In the genomic region with DNA sequence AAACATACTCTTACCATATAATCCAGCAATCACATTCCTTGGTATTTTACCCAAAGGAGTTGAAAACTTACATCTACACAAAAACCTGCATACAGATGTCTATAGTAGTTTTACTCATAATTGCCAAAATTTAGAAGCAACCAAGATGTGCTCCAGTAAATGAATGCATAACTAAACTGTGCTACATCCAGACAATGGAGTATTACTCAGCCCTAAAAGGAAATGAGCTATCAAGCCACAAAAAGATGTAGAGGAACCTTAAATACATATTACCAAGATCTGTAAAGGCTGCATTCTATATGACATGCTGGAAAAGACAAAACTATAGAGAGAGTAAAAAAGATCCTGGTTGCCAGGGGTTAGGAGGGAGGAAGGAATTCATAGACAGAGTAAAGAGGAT, we compare ENCODE assay signal across 33 cellular contexts. TPM values are rescaled to one million over a fixed set of nuclear protein-coding genes. Genes with fewer than 3 reads are reported as not detected.
"Had no signal": no experiment of that assay in that cellular context is flagged by ENCODE, and none has a peak within 500 bp of the region (broad histone marks: within the 10 kb centered on the region; RNA-seq: fewer than 3 reads in every experiment).

No MANE protein-coding gene starts in this region.

- ATAC-seq: activated CD4-positive, CD25-positive, alpha-beta regulatory T cell treated with anti-CD3 and anti-CD28 coated beads, Interleukin-2, amount 50 U/mL, for 24 hours; effector memory CD8-positive, alpha-beta T cell; esophagus mucosa; heart left ventricle; T-helper 17 cell had no signal

- FAIRE-seq: frontal cortex had no signal

- H3K4me1 ChIP-seq: ascending aorta, breast epithelium, colonic mucosa had no signal

- DNase-seq: activated B cell treated with CpG ODN at 0.5 μM for 24 hours; activated CD4-positive, alpha-beta memory T cell treated with anti-CD3 and anti-CD28 coated beads, Interleukin-2, amount 10 ng/mL, durations not matched to agents 7 days and 5 days; activated CD4-positive, alpha-beta T cell treated with anti-CD3 and anti-CD28 coated beads, Interleukin-2, amount 10 ng/mL, durations not matched to agents 24 days and 14 days; activated CD8-positive, alpha-beta memory T cell treated with anti-CD3 and anti-CD28 coated beads, Interleukin-2, amount 50 U/mL, for 48 hours; activated effector memory CD4-positive, alpha-beta T cell treated with Interleukin-2 at 50 U/mL for 16 hours; activated gamma-delta T cell treated with Interleukin-2 at 50 U/mL for 16 hours; activated naive CD4-positive, alpha-beta T cell treated with anti-CD3 and anti-CD28 coated beads for 36 hours; activated naive CD8-positive, alpha-beta T cell treated with anti-CD3 and anti-CD28 coated beads, Interleukin-2, amount 10 ng/mL, durations not matched to agents 7 days and 5 days; activated T-cell treated with anti-CD3 and anti-CD28 coated beads for 4 hours; activated T-cell treated with anti-CD3 and anti-CD28 coated beads, Interleukin-2, amount 50 U/mL, for 24 hours; activated T-cell treated with anti-CD3 and anti-CD28 coated beads, Interleukin-2, amount 50 U/mL, for 72 hours; central memory CD4-positive, alpha-beta T cell; cerebellar nuclear complex; colonic mucosa; effector CD4-positive, alpha-beta T cell; effector memory CD8-positive, alpha-beta T cell; foreskin fibroblast; glutamatergic neuron; heart left ventricle; hypothalamus; T-helper 1 cell; T-helper 17 cell; T1000; WERI-Rb-1 had no signal

- H3K27ac Mint-ChIP-seq: activated B cell treated with CpG ODN at 0.5 μM for 24 hours; activated CD4-positive, alpha-beta memory T cell treated with anti-CD3 and anti-CD28 coated beads, Interleukin-2, amount 10 ng/mL, durations not matched to agents 7 days and 5 days; activated CD4-positive, alpha-beta T cell treated with anti-CD3 and anti-CD28 coated beads, Interleukin-2, amount 10 ng/mL, durations not matched to agents 24 days and 14 days; activated naive CD4-positive, alpha-beta T cell treated with anti-CD3 and anti-CD28 coated beads for 36 hours; activated naive CD4-positive, alpha-beta T cell treated with anti-CD3 and anti-CD28 coated beads, Interleukin-2, amount 50 U/mL, for 24 hours; activated naive CD8-positive, alpha-beta T cell treated with anti-CD3 and anti-CD28 coated beads, Interleukin-2, amount 10 ng/mL, durations not matched to agents 7 days and 5 days; activated T-cell treated with anti-CD3 and anti-CD28 coated beads, Interleukin-2, amount 50 U/mL, for 24 hours; activated T-cell treated with anti-CD3 and anti-CD28 coated beads, Interleukin-2, amount 50 U/mL, for 72 hours; brain; effector memory CD8-positive, alpha-beta T cell; T-helper 17 cell; T-helper 2 cell treated with Interferon-gamma antibody and Interleukin-4, amounts not matched to agents 5 μg/mL and 100 μg/mL, for 36 hours had no signal

- H3K4me1 Mint-ChIP-seq: activated B cell treated with CpG ODN at 0.5 μM for 24 hours, T-helper 17 cell had no signal

- H3K27me3 Mint-ChIP-seq: activated B cell treated with CpG ODN at 0.5 μM for 24 hours; activated CD4-positive, alpha-beta memory T cell treated with anti-CD3 and anti-CD28 coated beads, Interleukin-2, amount 10 ng/mL, durations not matched to agents 7 days and 5 days; activated CD4-positive, alpha-beta T cell treated with anti-CD3 and anti-CD28 coated beads, Interleukin-2, amount 10 ng/mL, durations not matched to agents 24 days and 14 days; activated naive CD4-positive, alpha-beta T cell treated with anti-CD3 and anti-CD28 coated beads, Interleukin-2, amount 50 U/mL, for 24 hours; activated naive CD8-positive, alpha-beta T cell treated with anti-CD3 and anti-CD28 coated beads, Interleukin-2, amount 10 ng/mL, durations not matched to agents 7 days and 5 days; activated T-cell treated with anti-CD3 and anti-CD28 coated beads, Interleukin-2, amount 50 U/mL, for 24 hours; brain; effector memory CD8-positive, alpha-beta T cell; T-helper 17 cell had no signal

- H3K27me3 ChIP-seq: ascending aorta, breast epithelium, colonic mucosa, heart left ventricle had no signal

- H3K9me3 Mint-ChIP-seq: activated CD4-positive, alpha-beta memory T cell treated with anti-CD3 and anti-CD28 coated beads, Interleukin-2, amount 10 ng/mL, durations not matched to agents 7 days and 5 days; activated CD4-positive, alpha-beta T cell treated with anti-CD3 and anti-CD28 coated beads, Interleukin-2, amount 10 ng/mL, durations not matched to agents 24 days and 14 days; activated naive CD4-positive, alpha-beta T cell treated with anti-CD3 and anti-CD28 coated beads for 36 hours; activated naive CD4-positive, alpha-beta T cell treated with anti-CD3 and anti-CD28 coated beads, Interleukin-2, amount 50 U/mL, for 24 hours; activated naive CD8-positive, alpha-beta T cell treated with anti-CD3 and anti-CD28 coated beads, Interleukin-2, amount 10 ng/mL, durations not matched to agents 7 days and 5 days; activated T-cell treated with anti-CD3 and anti-CD28 coated beads, Interleukin-2, amount 50 U/mL, for 24 hours; activated T-cell treated with anti-CD3 and anti-CD28 coated beads, Interleukin-2, amount 50 U/mL, for 72 hours; brain; effector memory CD8-positive, alpha-beta T cell; T-helper 2 cell treated with Interferon-gamma antibody and Interleukin-4, amounts not matched to agents 5 μg/mL and 100 μg/mL, for 36 hours had no signal

- H3K4me3 ChIP-seq: ascending aorta, breast epithelium, cardiac muscle cell, colonic mucosa, heart left ventricle had no signal

- H3K9me3 ChIP-seq: ascending aorta, breast epithelium, colonic mucosa, heart left ventricle had no signal

- H3K27ac ChIP-seq: ascending aorta, breast epithelium, cardiac muscle cell, colonic mucosa, heart left ventricle, WERI-Rb-1 had no signal

- H3K36me3 ChIP-seq: breast epithelium, cardiac muscle cell, colonic mucosa, WERI-Rb-1 had no signal

- H3K4me3 Mint-ChIP-seq: activated B cell treated with CpG ODN at 0.5 μM for 24 hours; activated CD4-positive, alpha-beta memory T cell treated with anti-CD3 and anti-CD28 coated beads, Interleukin-2, amount 10 ng/mL, durations not matched to agents 7 days and 5 days; activated CD4-positive, alpha-beta T cell treated with anti-CD3 and anti-CD28 coated beads, Interleukin-2, amount 10 ng/mL, durations not matched to agents 24 days and 14 days; activated naive CD4-positive, alpha-beta T cell treated with anti-CD3 and anti-CD28 coated beads for 36 hours; activated naive CD4-positive, alpha-beta T cell treated with anti-CD3 and anti-CD28 coated beads, Interleukin-2, amount 50 U/mL, for 24 hours; activated naive CD8-positive, alpha-beta T cell treated with anti-CD3 and anti-CD28 coated beads, Interleukin-2, amount 10 ng/mL, durations not matched to agents 7 days and 5 days; activated T-cell treated with anti-CD3 and anti-CD28 coated beads, Interleukin-2, amount 50 U/mL, for 24 hours; activated T-cell treated with anti-CD3 and anti-CD28 coated beads, Interleukin-2, amount 50 U/mL, for 72 hours; brain; effector memory CD8-positive, alpha-beta T cell; T-helper 17 cell; T-helper 2 cell treated with Interferon-gamma antibody and Interleukin-4, amounts not matched to agents 5 μg/mL and 100 μg/mL, for 36 hours had no signal

RNA-seq across cellular contexts. Expression of gene CH25H, which starts 21.8 kb away (rescaled TPM):
- total RNA-seq: activated B cell treated with CpG ODN at 0.5 μM for 24 hours; activated CD4-positive, alpha-beta memory T cell treated with anti-CD3 and anti-CD28 coated beads, Interleukin-2, amount 10 ng/mL, durations not matched to agents 7 days and 5 days; activated CD4-positive, alpha-beta T cell treated with anti-CD3 and anti-CD28 coated beads, Interleukin-2, amount 10 ng/mL, durations not matched to agents 24 days and 14 days; activated naive CD8-positive, alpha-beta T cell treated with anti-CD3 and anti-CD28 coated beads, Interleukin-2, amount 10 ng/mL, durations not matched to agents 7 days and 5 days; cardiac muscle cell had no signal
- polyA plus RNA-seq: cardiac muscle cell had no signal
